In the genomic region with DNA sequence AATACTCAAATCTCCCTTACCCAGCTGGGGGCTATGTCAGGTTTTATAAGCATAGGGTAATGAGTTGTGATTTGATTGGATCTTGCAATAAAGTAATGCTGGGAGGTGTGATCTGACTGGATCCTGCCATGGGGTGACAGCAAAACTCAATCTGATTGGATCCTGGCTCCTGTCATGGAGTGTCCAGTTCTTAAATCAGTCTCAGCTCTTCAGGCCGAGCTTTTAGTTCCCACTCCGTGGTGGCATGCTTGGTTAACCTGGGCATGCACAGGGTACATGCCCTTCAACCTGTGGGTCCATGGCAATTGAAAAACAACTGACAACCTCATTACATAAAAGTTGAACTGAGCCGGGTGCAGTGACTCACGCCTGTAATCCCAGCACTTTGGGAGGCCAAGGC, we compare ENCODE assay signal across 8 cellular contexts. TPM values are rescaled to one million over a fixed set of nuclear protein-coding genes. Genes with fewer than 3 reads are reported as not detected.
"Had no signal": no experiment of that assay in that cellular context is flagged by ENCODE, and none has a peak within 500 bp of the region (broad histone marks: within the 10 kb centered on the region; RNA-seq: fewer than 3 reads in every experiment).

No MANE protein-coding gene starts in this region.

RNA-seq across cellular contexts. Expression of gene UPK3B, which starts 15.8 kb away (rescaled TPM):
- total RNA-seq: RPMI7951, SK-MEL-5 had no signal
- polyA plus RNA-seq: SK-N-SH had no signal

RNA-seq across cellular contexts. Expression of gene SPDYE16, which starts 16.9 kb away (rescaled TPM):
- total RNA-seq: PC-3, PC-9, Right ventricle myocardium inferior, Right ventricle myocardium superior, RPMI7951, SJSA1, SK-MEL-5 had no signal
